In the genomic region with DNA sequence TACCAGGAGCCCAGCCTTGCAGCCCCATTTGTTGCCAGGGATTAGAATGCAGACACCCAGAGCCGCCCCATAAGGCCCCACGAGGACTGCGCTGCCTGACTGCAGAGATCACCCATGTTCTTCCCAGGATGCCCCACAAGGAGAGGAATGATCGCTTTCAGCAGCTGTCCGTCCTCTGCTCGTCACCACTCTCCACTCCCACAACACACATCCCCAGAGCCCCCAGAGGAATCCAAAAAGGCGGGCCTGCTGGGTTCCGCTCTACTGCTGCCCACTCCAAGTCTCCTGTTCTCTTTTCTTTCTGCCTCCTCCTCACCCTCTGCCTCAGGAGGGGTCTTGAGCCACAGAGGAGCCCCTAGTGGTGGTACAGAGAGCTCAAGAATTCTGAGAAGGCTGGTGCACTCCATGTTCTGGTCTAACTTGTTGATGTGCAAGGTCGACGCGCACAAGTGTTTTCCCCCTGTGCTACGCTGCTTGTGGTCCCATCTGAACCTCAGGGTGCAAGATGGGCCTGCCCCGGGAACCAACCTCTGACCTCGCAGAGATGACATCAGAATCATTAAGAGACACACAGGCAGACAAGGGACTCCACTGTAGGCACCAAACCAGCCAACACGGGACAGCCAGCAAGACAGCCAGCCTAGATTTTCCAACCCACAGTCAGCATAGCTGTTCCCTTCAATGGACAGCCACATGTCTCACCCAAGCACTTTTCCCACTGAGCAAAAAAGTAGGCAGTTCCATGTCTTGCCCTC, we compare ENCODE assay signal across 8 cellular contexts. TPM values are rescaled to one million over a fixed set of nuclear protein-coding genes. Genes with fewer than 3 reads are reported as not detected.
DNase-seq lines count a peak whose midpoint lies in the region; ATAC-seq and TF ChIP-seq lines count a peak whose summit lies in the region.

No MANE protein-coding gene starts in this region.

- WGBS in spleen, 5 donors, result 78 to 87% (median 80%) methylated on average over 15 of the region's 15 CpGs
- WGBS in aorta, 2 donors, result 64 to 72% methylated on average over 15 of the region's 15 CpGs
- 62 to 68% methylated on average over 15 of the region's 15 CpGs for WGBS in lower leg skin, 2 donors

- intact Hi-C loops in left ventricle myocardium superior (cut with micrococcal nuclease), result no loop called here
- intact Hi-C loops in spleen (cut with DNase I; ENCODE audit: low total_unique reads), result no loop called here
- intact Hi-C loops in aorta (cut with DNase I), result loop anchor here in 1 of 2 donors (2.0 kb wide), 1 partner anchor 21 kb away; no protein-coding TSS in a partner anchor
- intact Hi-C loops in lower leg skin (cut with DNase I; ENCODE audit: low total_unique reads), result no loop called here

- no peaks in the 10 kb centered on the region for H3K9me3 Mint-ChIP-seq in activated CD8-positive, alpha-beta T cell treated with anti-CD3 and anti-CD28 coated beads, Interleukin-2, amount 10 ng/mL, durations not matched to agents 7 days and 5 days (ENCODE audit: insufficient read depth)

- no peak overlapping the region for H3K4me3 Mint-ChIP-seq in activated CD8-positive, alpha-beta T cell treated with anti-CD3 and anti-CD28 coated beads, Interleukin-2, amount 10 ng/mL, durations not matched to agents 7 days and 5 days

- H3K27ac Mint-ChIP-seq in activated CD8-positive, alpha-beta T cell treated with anti-CD3 and anti-CD28 coated beads, Interleukin-2, amount 10 ng/mL, durations not matched to agents 7 days and 5 days, result peak overlapping the region; percentile 20

- H3K4me3 ChIP-seq in spleen, result peak overlapping the region in 1 of 8 donors; percentile 34
- H3K4me3 ChIP-seq in aorta (ENCODE audit: low read length in 2 of 2), result no peak overlapping the region
- no peak overlapping the region for H3K4me3 ChIP-seq in lower leg skin (ENCODE audit: low read depth, poor library complexity, severe bottlenecking)

- H3K27me3 Mint-ChIP-seq in activated CD8-positive, alpha-beta T cell treated with anti-CD3 and anti-CD28 coated beads, Interleukin-2, amount 10 ng/mL, durations not matched to agents 7 days and 5 days (ENCODE audit: low read depth), result no peaks in the 10 kb centered on the region

- H3K36me3 ChIP-seq in spleen, result peaks cover 0 to 5% (median 0%) of the 10 kb centered on the region in 6 donors
- H3K36me3 ChIP-seq in aorta (ENCODE audit: control insufficient read depth in 1 of 2, insufficient read depth in 2 of 2, low read length in 1 of 2), result no peaks in the 10 kb centered on the region

- H3K36me3 Mint-ChIP-seq in activated CD8-positive, alpha-beta T cell treated with anti-CD3 and anti-CD28 coated beads, Interleukin-2, amount 10 ng/mL, durations not matched to agents 7 days and 5 days (ENCODE audit: low read depth), result peaks cover 8% of the 10 kb centered on the region

- H3K4me1 Mint-ChIP-seq in activated CD8-positive, alpha-beta T cell treated with anti-CD3 and anti-CD28 coated beads, Interleukin-2, amount 10 ng/mL, durations not matched to agents 7 days and 5 days (ENCODE audit: low read depth), result peaks cover 73% of the 10 kb centered on the region

- TF ChIP-seq POLR2A in spleen (IDR thresholded peaks at IDR 0.05), result no peak
- no peak for TF ChIP-seq POLR2A in lower leg skin (IDR thresholded peaks at IDR 0.05)

- no peaks in the 10 kb centered on the region for H3K9me3 ChIP-seq in spleen
- H3K9me3 ChIP-seq in aorta (ENCODE audit: control insufficient read depth, low read length), result no peaks in the 10 kb centered on the region

- POLR2A ChIA-PET in activated CD8-positive, alpha-beta T cell treated with anti-CD3 and anti-CD28 coated beads, Interleukin-2, amount 10 ng/mL, durations not matched to agents 7 days and 5 days (lab: Charles Lee), result interaction anchor here (0.7 to 9.2 kb wide), 3 partner anchors 34 to 56 kb away, joined by 3 to 80 read pairs (median 3); a partner anchor contains a TSS

- CTCF ChIA-PET in activated CD8-positive, alpha-beta T cell treated with anti-CD3 and anti-CD28 coated beads, Interleukin-2, amount 10 ng/mL, durations not matched to agents 7 days and 5 days (lab: Charles Lee), result interaction anchor here (0.7 to 6.7 kb wide), 7 partner anchors 8 to 57 kb away, joined by 4 to 81 read pairs (median 11); a partner anchor contains a TSS

- ATAC-seq in activated CD8-positive, alpha-beta T cell treated with anti-CD3 and anti-CD28 coated beads, Interleukin-2, amount 10 ng/mL, durations not matched to agents 7 days and 5 days, result no peak
- ATAC-seq in left ventricle myocardium superior (peak; percentile 3), aorta (ENCODE audit: low FRiP score) (no peak)

- TF ChIP-seq CTCF in spleen (IDR thresholded peaks at IDR 0.05 in 8 of 11, conservative IDR thresholded peaks at IDR 0.05 in 3 of 11), result peak in 1 of 11 experiments; percentile 7
- TF ChIP-seq CTCF in lower leg skin (IDR thresholded peaks at IDR 0.05), result no peak

- H3K27ac ChIP-seq in spleen, result peak overlapping the region; percentile 65 to 92 (median 87)
- H3K27ac ChIP-seq in aorta (ENCODE audit: low read depth in 1 of 2, low read length in 2 of 2), result peak overlapping the region in 1 of 2 donors; percentile 10

- DNase-seq in HCEC 1CT, result peak; percentile 30
- no peak for DNase-seq in activated CD8-positive, alpha-beta T cell treated with anti-CD3 and anti-CD28 coated beads, Interleukin-2, amount 10 ng/mL, durations not matched to agents 7 days and 5 days
- DNase-seq in left ventricle myocardium superior, result no peak
- no peak for DNase-seq in spleen
- DNase-seq in RPMI8226, result no peak
- DNase-seq in aorta, result no peak
- no peak for DNase-seq in GM19240 (ENCODE audit: insufficient read length, low spot score)
- no peak for DNase-seq in lower leg skin (ENCODE audit: low spot score in 2 of 2)

- H3K4me1 ChIP-seq in spleen, result peaks cover 89 to 100% (median 100%) of the 10 kb centered on the region in 6 donors
- H3K4me1 ChIP-seq in aorta (ENCODE audit: control insufficient read depth in 1 of 2, insufficient read depth in 2 of 2, low read length in 2 of 2), result no peaks in the 10 kb centered on the region

- H3K27me3 ChIP-seq in spleen (replicated peaks in 1 of 7) (peaks cover 0 to 60% (median 0%) of the 10 kb centered on the region in 7 donors), aorta (ENCODE audit: control insufficient read depth in 1 of 2, insufficient read depth in 2 of 2, low read length in 1 of 2) (no peaks in the 10 kb centered on the region)

RNA-seq across cellular contexts. Expression of a gene that starts 30.0 kb away (rescaled TPM):
- 100 to 1,000 TPM; 123 to 127 TPM for total RNA-seq in activated CD8-positive, alpha-beta T cell treated with anti-CD3 and anti-CD28 coated beads, Interleukin-2, amount 10 ng/mL, durations not matched to agents 7 days and 5 days
- total RNA-seq in left ventricle myocardium superior, result 65.9 TPM
- 100 to 1,000 TPM in 5 of 7 donors, 10 to 100 TPM in 2; 91.8 to 161 (median 149) TPM for total RNA-seq in spleen
- 10 to 100 TPM; 22.3 to 49.8 (median 35.6) TPM for polyA plus RNA-seq in spleen
- total RNA-seq in aorta, result 100 to 1,000 TPM; 111 to 138 TPM
- polyA plus RNA-seq in aorta, result 10 to 100 TPM; 31.3 to 79.9 TPM
- total RNA-seq in lower leg skin, result 10 to 100 TPM; 36.3 to 54.0 (median 49.8) TPM

RNA-seq across cellular contexts. Expression of a gene that starts 34.6 kb away (rescaled TPM):
- 1,000 to 10,000 TPM; 2,051 to 2,121 TPM for total RNA-seq in activated CD8-positive, alpha-beta T cell treated with anti-CD3 and anti-CD28 coated beads, Interleukin-2, amount 10 ng/mL, durations not matched to agents 7 days and 5 days
- total RNA-seq in left ventricle myocardium superior, result 674 TPM
- total RNA-seq in spleen, result 1,000 to 10,000 TPM; 1,023 to 1,741 (median 1,286) TPM
- 1,000 to 10,000 TPM; 3,423 to 5,071 (median 3,908) TPM for polyA plus RNA-seq in spleen
- 1,000 to 10,000 TPM; 1,136 to 1,236 TPM for total RNA-seq in aorta
- 1,000 to 10,000 TPM; 2,250 to 2,543 TPM for polyA plus RNA-seq in aorta
- total RNA-seq in lower leg skin, result 1,000 to 10,000 TPM; 2,664 to 4,654 (median 3,612) TPM

RNA-seq across cellular contexts. Expression of a gene that starts 41.0 kb away (rescaled TPM):
- total RNA-seq in activated CD8-positive, alpha-beta T cell treated with anti-CD3 and anti-CD28 coated beads, Interleukin-2, amount 10 ng/mL, durations not matched to agents 7 days and 5 days, result 100 to 1,000 TPM; 109 to 112 TPM
- total RNA-seq in left ventricle myocardium superior, result 33.3 TPM
- total RNA-seq in spleen, result 100 to 1,000 TPM in 4 of 7 donors, 10 to 100 TPM in 3; 91.6 to 131 (median 106) TPM
- 10 to 100 TPM; 10.4 to 22.1 (median 14.5) TPM for polyA plus RNA-seq in spleen
- 10 to 100 TPM; 75.1 to 89.8 TPM for total RNA-seq in aorta
- 10 to 100 TPM in 1 of 2 donors, 1 to 10 TPM in 1; 6.4 to 22.1 TPM for polyA plus RNA-seq in aorta
- 100 to 1,000 TPM in 1 of 4 donors, 10 to 100 TPM in 3; 37.8 to 115 (median 50.8) TPM for total RNA-seq in lower leg skin

RNA-seq across cellular contexts. Expression of a gene that starts 56.2 kb away (rescaled TPM):
- 1,000 to 10,000 TPM; 1,982 to 3,332 TPM for total RNA-seq in activated CD8-positive, alpha-beta T cell treated with anti-CD3 and anti-CD28 coated beads, Interleukin-2, amount 10 ng/mL, durations not matched to agents 7 days and 5 days
- total RNA-seq in left ventricle myocardium superior (13,220 TPM), spleen (over 10,000 TPM in 4 of 7 donors, under 1 TPM in 3; under 0.01 to 20,748 (median 15,186) TPM), aorta (over 10,000 TPM; 15,052 to 24,410 TPM), lower leg skin (under 1 TPM in 2 of 4 donors, not detected in 2; under 0.01 TPM)
- polyA plus RNA-seq in spleen (not detected), aorta (not detected)

RNA-seq across cellular contexts. Expression of a gene that starts 57.5 kb away (rescaled TPM):
- total RNA-seq in activated CD8-positive, alpha-beta T cell treated with anti-CD3 and anti-CD28 coated beads, Interleukin-2, amount 10 ng/mL, durations not matched to agents 7 days and 5 days, result 1,000 to 10,000 TPM; 1,409 to 2,335 TPM
- 1,438 TPM for total RNA-seq in left ventricle myocardium superior
- total RNA-seq in spleen, result 1,000 to 10,000 TPM in 4 of 7 donors, under 1 TPM in 2, not detected in 1; under 0.01 to 7,358 (median 2,736) TPM
- not detected for polyA plus RNA-seq in spleen
- 1,000 to 10,000 TPM; 1,718 to 2,225 TPM for total RNA-seq in aorta
- not detected for polyA plus RNA-seq in aorta
- total RNA-seq in lower leg skin, result under 1 TPM in 2 of 4 donors, not detected in 2; under 0.01 TPM
